In the genomic region with DNA sequence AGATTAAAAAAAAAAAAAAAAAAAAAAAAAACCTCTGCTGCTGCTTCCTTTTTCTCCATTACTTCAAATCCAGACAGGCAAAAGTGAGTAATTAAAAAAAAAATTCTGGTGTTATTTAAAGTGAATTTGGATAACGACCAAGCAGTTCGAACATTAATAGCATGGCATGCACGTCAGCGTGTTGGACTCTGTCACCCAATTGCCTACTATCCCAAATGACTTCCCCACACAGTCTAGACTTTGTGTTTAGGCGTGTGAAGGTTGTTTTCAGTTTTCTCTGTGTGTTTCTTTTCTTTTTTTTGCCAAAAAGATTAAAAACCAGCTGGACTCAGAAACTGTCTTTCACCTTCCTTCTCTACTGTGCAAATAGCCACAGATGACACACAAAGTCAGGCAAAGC, we compare ENCODE assay signal across 7 cellular contexts.
"Had no signal": no experiment of that assay in that cellular context is flagged by ENCODE, and none has a peak within 500 bp of the region (broad histone marks: within the 10 kb centered on the region; RNA-seq: fewer than 3 reads in every experiment).

No MANE protein-coding gene starts in this region.

- ATAC-seq: GM23338 had no signal

- H3K4me3 ChIP-seq: GM23338 had no signal

- FAIRE-seq: H1, H54, HTR-8/SVneo had no signal

- DNase-seq: H9, HCEC 1CT, IMR-90 had no signal
